In genomic region chr1:51249445-51249844, GRCh38 we compare ENCODE assay signal across 25 cellular contexts.
"Had no signal": no experiment of that assay in that cellular context is flagged by ENCODE, and none has a peak within 500 bp of the region (broad histone marks: within the 10 kb centered on the region; RNA-seq: fewer than 3 reads in every experiment).

No MANE protein-coding gene starts in this region.

- DNase-seq: colonic mucosa; cortex of kidney; effector CD8-positive, alpha-beta T cell; effector memory CD8-positive, alpha-beta T cell; endodermal cell; erythroblast; esophagus squamous epithelium; foreskin fibroblast; foreskin melanocyte; gastrocnemius medialis; glutamatergic neuron; head of caudate nucleus; heart right ventricle; hippocampal formation; immature natural killer cell; islet precursor cell; left cardiac atrium; left lung; left ventricle myocardium superior; lower lobe of right lung; mesenchymal stem cell; mucosa of descending colon had no signal

- H3K27me3 ChIP-seq: colonic mucosa, esophagus squamous epithelium, gastrocnemius medialis, heart right ventricle, left lung had no signal

- FAIRE-seq: endometrium had no signal

- ATAC-seq: effector memory CD8-positive, alpha-beta T cell; esophagus mucosa; gastrocnemius medialis; heart right ventricle; left cardiac atrium; left ventricle myocardium superior; lower lobe of right lung; mucosa of descending colon had no signal

- H3K9me3 ChIP-seq: colonic mucosa, esophagus squamous epithelium, gastrocnemius medialis, heart right ventricle, left lung, lower lobe of right lung, mucosa of descending colon had no signal

- H3K36me3 ChIP-seq: colonic mucosa, gastrocnemius medialis, heart right ventricle, lower lobe of right lung had no signal

- H3K4me3 ChIP-seq: colonic mucosa, esophagus squamous epithelium, gastrocnemius medialis, heart right ventricle, left lung, lower lobe of right lung, mucosa of descending colon had no signal

- H3K27ac ChIP-seq: colonic mucosa, epithelial cell of prostate, esophagus squamous epithelium, gastrocnemius medialis, heart right ventricle, left lung, lower lobe of right lung had no signal
